In the genomic region with DNA sequence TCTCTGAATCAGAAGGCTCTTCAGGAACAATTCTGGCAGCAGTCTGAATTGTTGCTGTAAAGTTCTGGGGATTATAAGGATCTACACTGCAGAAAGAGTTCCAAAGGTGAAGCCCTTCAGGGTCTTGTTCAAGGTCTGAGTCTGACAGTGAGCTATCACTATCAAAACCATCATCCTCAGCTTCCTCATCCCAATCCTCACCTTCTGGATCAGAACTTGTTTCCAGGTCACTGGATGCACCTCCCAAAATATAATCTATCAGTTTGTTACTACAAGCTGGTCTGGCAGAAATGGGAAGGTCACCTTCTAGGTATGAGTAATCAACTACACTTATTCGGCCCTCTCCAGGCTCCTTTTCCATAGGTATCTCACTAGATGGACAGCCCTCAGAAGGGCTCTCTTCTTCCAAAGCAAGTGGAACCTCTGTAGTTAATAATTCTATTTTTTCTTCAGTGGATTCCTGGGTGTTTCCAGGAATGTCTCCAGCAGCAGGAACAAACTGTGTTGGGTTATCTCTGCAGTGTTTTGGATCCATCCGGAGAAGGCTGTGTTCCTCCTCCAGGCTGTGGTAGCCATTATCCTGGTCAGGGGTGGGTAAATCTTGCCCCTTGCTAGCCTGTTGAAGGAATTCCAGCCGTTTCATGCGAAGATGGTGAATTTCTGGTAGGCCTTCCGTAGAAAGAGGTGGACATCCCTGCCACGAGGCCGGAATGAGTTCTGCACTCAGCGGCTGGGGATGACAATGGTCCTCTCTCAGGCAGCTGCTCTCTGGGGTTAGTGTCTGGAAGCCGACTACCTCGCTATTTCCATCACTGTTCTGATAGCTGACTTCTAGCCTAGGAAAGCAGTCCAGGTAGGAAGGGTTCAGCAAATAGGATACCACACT, we compare ENCODE assay signal across 8 cellular contexts. TPM values are rescaled to one million over a fixed set of nuclear protein-coding genes. Genes with fewer than 3 reads are reported as not detected.
A peak's percentile ranks its signal among the peaks of the same experiment; 100 is the strongest.
DNase-seq lines count a peak whose midpoint lies in the region; ATAC-seq and TF ChIP-seq lines count a peak whose summit lies in the region.

No MANE protein-coding gene starts in this region.

- peak overlapping the region; percentile 31 for H3K4me2 ChIP-seq in mesendoderm (ENCODE audit: low read length)

- H3K56ac ChIP-seq in mesendoderm (ENCODE audit: low read length) = peak overlapping the region; percentile 99

- H3K9me3 Mint-ChIP-seq in stimulated activated naive CD8-positive, alpha-beta T cell treated with anti-CD3 and anti-CD28 coated beads, Interleukin-15, Interleukin-2, amounts not matched to agents 100 ng/mL and 50 ng/mL, for 24 hours = no peaks in the 10 kb centered on the region
- H3K9me3 Mint-ChIP-seq in brain = no peaks in the 10 kb centered on the region

- peak overlapping the region; percentile 95 for H3K4me3 Mint-ChIP-seq in stimulated activated naive CD8-positive, alpha-beta T cell treated with anti-CD3 and anti-CD28 coated beads, Interleukin-15, Interleukin-2, amounts not matched to agents 100 ng/mL and 50 ng/mL, for 24 hours
- H3K4me3 Mint-ChIP-seq in brain = peak overlapping the region; percentile 89 to 100 (median 98)

- TF ChIP-seq CTCF in brain (conservative IDR thresholded peaks at IDR 0.05) = no peak

- peak overlapping the region; percentile 44 for H3K18ac ChIP-seq in mesendoderm (ENCODE audit: low read length)

- H2AK5ac ChIP-seq in mesendoderm (ENCODE audit: low read length) = no peak overlapping the region

- no peak overlapping the region for H3K27ac ChIP-seq in mesendoderm (ENCODE audit: low read depth, low read length)

- no peaks in the 10 kb centered on the region for H3K27me3 Mint-ChIP-seq in stimulated activated naive CD8-positive, alpha-beta T cell treated with anti-CD3 and anti-CD28 coated beads, Interleukin-15, Interleukin-2, amounts not matched to agents 100 ng/mL and 50 ng/mL, for 24 hours
- peaks cover 28% of the 10 kb centered on the region for H3K27me3 Mint-ChIP-seq in brain

- H3K36me3 ChIP-seq in mesendoderm (ENCODE audit: control insufficient read depth, insufficient read depth, low read length) = peaks cover 3% of the 10 kb centered on the region

- H4K5ac ChIP-seq in mesendoderm (ENCODE audit: low read length) = no peak overlapping the region

- no peak for ATAC-seq in stimulated activated naive CD8-positive, alpha-beta T cell treated with anti-CD3 and anti-CD28 coated beads, Interleukin-15, Interleukin-2, amounts not matched to agents 100 U/mL and 50 U/mL, for 24 hours
- ATAC-seq in HG03457 (IDR thresholded peaks at IDR 0.05; ENCODE audit: unreplicated experiment) (no peak), GM21825 (IDR thresholded peaks at IDR 0.05; ENCODE audit: unreplicated experiment) (no peak)

- H3K36me3 Mint-ChIP-seq in stimulated activated naive CD8-positive, alpha-beta T cell treated with anti-CD3 and anti-CD28 coated beads, Interleukin-15, Interleukin-2, amounts not matched to agents 100 ng/mL and 50 ng/mL, for 24 hours (ENCODE audit: low read depth) = peaks cover 53% of the 10 kb centered on the region
- H3K36me3 Mint-ChIP-seq in brain = peaks cover 48% of the 10 kb centered on the region

- H3K79me1 ChIP-seq in mesendoderm (ENCODE audit: low read length) = no peaks in the 10 kb centered on the region

- WGBS in mesendoderm (ENCODE audit: extremely low coverage, insufficient coverage, low lambda C conversion rate) = no CpG with 5 or more reads among the region's 10 CpGs

- no peak overlapping the region for H2BK15ac ChIP-seq in mesendoderm (replicated peaks; ENCODE audit: low read depth)

- no peak for DNase-seq in stimulated activated naive CD8-positive, alpha-beta T cell treated with anti-CD3 and anti-CD28 coated beads, Interleukin-15, Interleukin-2, amounts not matched to agents 100 U/mL and 50 U/mL, for 24 hours
- no peak for DNase-seq in mesendoderm
- no peak for DNase-seq in DMS 273 (lab: John Stamatoyannopoulos, UW; ENCODE audit: unreplicated experiment)
- DNase-seq in NCI-H2171 treated with DMSO at 0.1 percent for 48 hours (lab: John Stamatoyannopoulos, UW) = no peak

- no peak overlapping the region for H3K4ac ChIP-seq in mesendoderm (ENCODE audit: low read depth, low read length)

- H3K27me3 ChIP-seq in mesendoderm (ENCODE audit: insufficient read depth, low read length, poor library complexity) = no peaks in the 10 kb centered on the region

- no peak overlapping the region for H2BK120ac ChIP-seq in mesendoderm (ENCODE audit: low read depth, low read length)

- peak overlapping the region; percentile 92 for H3K4me3 ChIP-seq in mesendoderm (ENCODE audit: low read length)

- H3K79me2 ChIP-seq in mesendoderm (ENCODE audit: control insufficient read depth, insufficient read depth, low read length) = peaks cover 59% of the 10 kb centered on the region

- no peak overlapping the region for H4K8ac ChIP-seq in mesendoderm (ENCODE audit: low read depth, low read length)

- no peaks in the 10 kb centered on the region for H3K4me1 ChIP-seq in mesendoderm (ENCODE audit: control insufficient read depth, low read depth, low read length)

- peak overlapping the region; percentile 98 for H3K27ac Mint-ChIP-seq in stimulated activated naive CD8-positive, alpha-beta T cell treated with anti-CD3 and anti-CD28 coated beads, Interleukin-15, Interleukin-2, amounts not matched to agents 100 ng/mL and 50 ng/mL, for 24 hours
- H3K27ac Mint-ChIP-seq in brain = peak overlapping the region; percentile 98 to 100 (median 99)

- H3K4me1 Mint-ChIP-seq in stimulated activated naive CD8-positive, alpha-beta T cell treated with anti-CD3 and anti-CD28 coated beads, Interleukin-15, Interleukin-2, amounts not matched to agents 100 ng/mL and 50 ng/mL, for 24 hours (ENCODE audit: low read depth) = peaks cover 29% of the 10 kb centered on the region
- H3K4me1 Mint-ChIP-seq in brain = peaks cover 33% of the 10 kb centered on the region

- peak overlapping the region; percentile 99 for H3K9ac ChIP-seq in mesendoderm (ENCODE audit: low read length)

- H2BK5ac ChIP-seq in mesendoderm (ENCODE audit: low read length) = no peak overlapping the region

- H3K23ac ChIP-seq in mesendoderm (ENCODE audit: low read length) = no peak overlapping the region

RNA-seq across cellular contexts. Expression of a gene that starts 1.5 kb away (rescaled TPM):
- polyA plus RNA-seq in brain (ENCODE audit: insufficient read depth, low read depth, low replicate concordance) = 11.4 TPM
- polyA plus RNA-seq in mesendoderm (2013, experiment 1 of 2) = 26.9 TPM
- 25.4 TPM for polyA plus RNA-seq in mesendoderm (2013, experiment 2 of 2)

RNA-seq across cellular contexts. Expression of a gene that starts 50.4 kb away (rescaled TPM):
- 27.8 TPM for polyA plus RNA-seq in brain (ENCODE audit: insufficient read depth, low read depth, low replicate concordance)
- polyA plus RNA-seq in mesendoderm (2013, experiment 1 of 2) = 1.3 TPM
- 1.2 TPM for polyA plus RNA-seq in mesendoderm (2013, experiment 2 of 2)
